Comparison of ENCODE assay signal across 7 cellular contexts in the genomic region with DNA sequence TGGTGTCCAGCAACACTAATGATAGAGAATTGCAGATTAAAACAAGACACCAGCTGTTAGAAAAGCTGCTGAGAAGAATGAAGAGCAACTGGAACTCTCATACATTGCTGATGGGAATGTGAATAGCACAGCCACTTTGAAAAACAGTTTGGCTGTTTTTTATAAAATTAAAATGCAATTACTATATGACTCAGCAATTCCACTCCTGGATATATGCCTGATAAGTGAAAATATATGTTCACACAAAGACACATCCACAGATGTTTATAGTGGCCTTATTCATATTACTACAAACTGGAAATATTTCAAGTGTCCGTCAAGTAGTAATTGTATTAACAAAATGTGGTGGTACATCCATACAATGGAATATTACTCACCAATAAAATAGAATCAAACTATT.
"Had no signal": no experiment of that assay in that cellular context is flagged by ENCODE, and none has a peak within 500 bp of the region (broad histone marks: within the 10 kb centered on the region; RNA-seq: fewer than 3 reads in every experiment).

No MANE protein-coding gene starts in this region.

- H3K4me3 Mint-ChIP-seq: GM23338, H9 had no signal

- H3K4me3 ChIP-seq: GM23338 had no signal

- H3K4me1 Mint-ChIP-seq: GM23338, H9 had no signal

- DNase-seq: H9, HCEC 1CT, KBM-7 had no signal

- H3K27ac Mint-ChIP-seq: GM23338, H9 had no signal

- FAIRE-seq: H1, H54, HTR-8/SVneo had no signal

- ATAC-seq: GM23338 had no signal

- H2AFZ ChIP-seq: GM23338 had no signal

- H3K9me3 Mint-ChIP-seq: H9 had no signal

- H3K4me2 ChIP-seq: GM23338 had no signal
